In the genomic region with DNA sequence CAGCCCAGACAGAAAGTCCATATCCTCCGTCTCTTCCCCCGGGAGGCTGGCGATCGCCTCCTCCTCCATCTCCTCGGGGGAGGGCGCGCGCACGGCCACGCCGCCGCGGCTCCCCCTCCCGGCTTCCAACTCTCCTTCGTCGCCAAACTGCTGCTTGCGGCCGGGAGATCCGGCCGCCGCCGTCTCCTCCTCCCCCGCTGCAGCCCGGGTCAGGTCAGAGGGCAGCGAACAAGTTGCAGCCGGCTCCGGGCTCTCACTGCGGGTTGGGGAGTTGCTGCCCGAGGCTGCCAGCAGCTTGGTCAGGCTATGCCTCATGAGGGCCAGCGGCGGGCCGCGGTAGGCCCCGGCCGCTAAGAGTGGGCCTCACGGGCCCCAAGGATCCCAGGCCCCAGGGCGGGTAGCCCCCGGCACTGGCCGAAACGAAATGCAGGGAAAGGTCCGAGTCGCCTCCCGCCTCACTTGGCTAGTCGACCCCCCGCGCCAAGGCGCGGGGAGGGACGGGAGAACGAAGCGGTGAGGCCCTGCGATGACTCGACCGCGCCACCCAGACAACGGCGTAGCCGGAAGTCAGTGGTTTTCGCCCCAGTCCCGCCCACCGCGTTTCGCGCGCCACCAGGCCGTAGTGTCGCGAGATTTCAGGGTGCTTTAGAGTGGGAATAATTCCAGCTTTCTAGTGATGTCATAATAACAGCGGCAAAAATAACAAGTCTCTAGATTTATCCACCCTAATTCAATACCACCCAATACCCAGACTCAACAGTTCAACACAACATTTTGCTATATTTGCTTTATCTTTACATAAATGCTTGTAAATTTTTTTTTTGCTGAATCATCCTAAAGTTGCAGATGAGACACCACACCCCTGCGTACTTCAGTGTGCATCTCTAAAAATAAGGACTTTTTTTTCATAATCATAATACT, we compare ENCODE assay signal across 1 cellular context.
TF ChIP-seq lines count a peak whose summit lies in the region.

A gene with protein sequence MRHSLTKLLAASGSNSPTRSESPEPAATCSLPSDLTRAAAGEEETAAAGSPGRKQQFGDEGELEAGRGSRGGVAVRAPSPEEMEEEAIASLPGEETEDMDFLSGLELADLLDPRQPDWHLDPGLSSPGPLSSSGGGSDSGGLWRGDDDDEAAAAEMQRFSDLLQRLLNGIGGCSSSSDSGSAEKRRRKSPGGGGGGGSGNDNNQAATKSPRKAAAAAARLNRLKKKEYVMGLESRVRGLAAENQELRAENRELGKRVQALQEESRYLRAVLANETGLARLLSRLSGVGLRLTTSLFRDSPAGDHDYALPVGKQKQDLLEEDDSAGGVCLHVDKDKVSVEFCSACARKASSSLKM (minus strand): TSS at position 569 of the 921 bp plus-strand sequence. CDS start 254 bp downstream, at position 315.

TF ChIP-seq in K562, 482 proteins besides CTCF, POLR2A, EP300 and RAD21 (continued from another document and continues in another):
- TF ChIP-seq, protein P1, sequence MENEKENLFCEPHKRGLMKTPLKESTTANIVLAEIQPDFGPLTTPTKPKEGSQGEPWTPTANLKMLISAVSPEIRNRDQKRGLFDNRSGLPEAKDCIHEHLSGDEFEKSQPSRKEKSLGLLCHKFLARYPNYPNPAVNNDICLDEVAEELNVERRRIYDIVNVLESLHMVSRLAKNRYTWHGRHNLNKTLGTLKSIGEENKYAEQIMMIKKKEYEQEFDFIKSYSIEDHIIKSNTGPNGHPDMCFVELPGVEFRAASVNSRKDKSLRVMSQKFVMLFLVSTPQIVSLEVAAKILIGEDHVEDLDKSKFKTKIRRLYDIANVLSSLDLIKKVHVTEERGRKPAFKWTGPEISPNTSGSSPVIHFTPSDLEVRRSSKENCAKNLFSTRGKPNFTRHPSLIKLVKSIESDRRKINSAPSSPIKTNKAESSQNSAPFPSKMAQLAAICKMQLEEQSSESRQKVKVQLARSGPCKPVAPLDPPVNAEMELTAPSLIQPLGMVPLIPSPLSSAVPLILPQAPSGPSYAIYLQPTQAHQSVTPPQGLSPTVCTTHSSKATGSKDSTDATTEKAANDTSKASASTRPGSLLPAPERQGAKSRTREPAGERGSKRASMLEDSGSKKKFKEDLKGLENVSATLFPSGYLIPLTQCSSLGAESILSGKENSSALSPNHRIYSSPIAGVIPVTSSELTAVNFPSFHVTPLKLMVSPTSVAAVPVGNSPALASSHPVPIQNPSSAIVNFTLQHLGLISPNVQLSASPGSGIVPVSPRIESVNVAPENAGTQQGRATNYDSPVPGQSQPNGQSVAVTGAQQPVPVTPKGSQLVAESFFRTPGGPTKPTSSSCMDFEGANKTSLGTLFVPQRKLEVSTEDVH (IDR thresholded peaks at IDR 0.05; ENCODE audit: low read depth, partially characterized antibody), result peak; percentile 81
- TF ChIP-seq ASH1L (IDR thresholded peaks at IDR 0.05; ENCODE audit: borderline replicate concordance, low read depth, partially characterized antibody) (no peak), RBM17 (IDR thresholded peaks at IDR 0.05; ENCODE audit: borderline replicate concordance, low read depth, low read length) (no peak), MCM2 (IDR thresholded peaks at IDR 0.05; ENCODE audit: low read depth) (no peak), GABPB1 (CRISPR knock-in tag; IDR thresholded peaks at IDR 0.05) (peak; percentile 91), SMC3 (conservative IDR thresholded peaks at IDR 0.05; ENCODE audit: insufficient read depth, low read depth, low read length) (no peak), ELF2 (CRISPR knock-in tag; IDR thresholded peaks at IDR 0.05) (peak; percentile 89), RBBP5 (IDR thresholded peaks at IDR 0.05; ENCODE audit: borderline replicate concordance, insufficient read depth, low read length, poor library complexity, severe bottlenecking) (peak; percentile 83), ZNF124 (CRISPR knock-in tag; IDR thresholded peaks at IDR 0.05) (no peak), CAMTA2 (CRISPR knock-in tag; conservative IDR thresholded peaks at IDR 0.05) (no peak), ARNT (IDR thresholded peaks at IDR 0.05) (peak in 1 of 2 experiments; percentile 65; a peak in 1 of 4 replicates), ZSCAN29 (IDR thresholded peaks at IDR 0.05) (no peak), JUN (IDR thresholded peaks at IDR 0.05; ENCODE audit: borderline replicate concordance, low read depth, low read length) (no peak), JUN (CRISPR knock-in tag; IDR thresholded peaks at IDR 0.05; ENCODE audit: borderline replicate concordance) (0 out of 2 replicates have a peak, but pooled peaks have one; percentile 53), HIVEP1 (CRISPR knock-in tag; IDR thresholded peaks at IDR 0.05) (no peak), FOXK1 (CRISPR knock-in tag; IDR thresholded peaks at IDR 0.05; ENCODE audit: borderline replicate concordance) (no peak), KHSRP (IDR thresholded peaks at IDR 0.05) (no peak), FIP1L1 (IDR thresholded peaks at IDR 0.05; ENCODE audit: low read depth, low read length, poor library complexity, severe bottlenecking) (peak; percentile 81), CC2D1A (IDR thresholded peaks at IDR 0.05) (no peak), EHMT2 (IDR thresholded peaks at IDR 0.05) (no peak), ETV1 (tag; conservative IDR thresholded peaks at IDR 0.05; ENCODE audit: low read depth) (peak; percentile 80), ZNF311 (CRISPR knock-in tag; IDR thresholded peaks at IDR 0.05) (no peak), MECOM (CRISPR knock-in tag; IDR thresholded peaks at IDR 0.05) (no peak), ZFX (CRISPR knock-in tag; IDR thresholded peaks at IDR 0.05) (peak; percentile 100), MTF1 (CRISPR knock-in tag; IDR thresholded peaks at IDR 0.05; ENCODE audit: borderline replicate concordance) (no peak), ATF7 (IDR thresholded peaks at IDR 0.05) (peak; percentile 96), SP2 (IDR thresholded peaks at IDR 0.05; ENCODE audit: extremely low read depth, low read depth, low read length, poor library complexity, severe bottlenecking) (no peak), TAF7 (tag; IDR thresholded peaks at IDR 0.05) (peak; percentile 65; the same call in 1 of the 2 replicates)
- TF ChIP-seq, protein P2, sequence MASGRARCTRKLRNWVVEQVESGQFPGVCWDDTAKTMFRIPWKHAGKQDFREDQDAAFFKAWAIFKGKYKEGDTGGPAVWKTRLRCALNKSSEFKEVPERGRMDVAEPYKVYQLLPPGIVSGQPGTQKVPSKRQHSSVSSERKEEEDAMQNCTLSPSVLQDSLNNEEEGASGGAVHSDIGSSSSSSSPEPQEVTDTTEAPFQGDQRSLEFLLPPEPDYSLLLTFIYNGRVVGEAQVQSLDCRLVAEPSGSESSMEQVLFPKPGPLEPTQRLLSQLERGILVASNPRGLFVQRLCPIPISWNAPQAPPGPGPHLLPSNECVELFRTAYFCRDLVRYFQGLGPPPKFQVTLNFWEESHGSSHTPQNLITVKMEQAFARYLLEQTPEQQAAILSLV (tag; IDR thresholded peaks at IDR 0.05), result no peak
- TF ChIP-seq, protein P3, sequence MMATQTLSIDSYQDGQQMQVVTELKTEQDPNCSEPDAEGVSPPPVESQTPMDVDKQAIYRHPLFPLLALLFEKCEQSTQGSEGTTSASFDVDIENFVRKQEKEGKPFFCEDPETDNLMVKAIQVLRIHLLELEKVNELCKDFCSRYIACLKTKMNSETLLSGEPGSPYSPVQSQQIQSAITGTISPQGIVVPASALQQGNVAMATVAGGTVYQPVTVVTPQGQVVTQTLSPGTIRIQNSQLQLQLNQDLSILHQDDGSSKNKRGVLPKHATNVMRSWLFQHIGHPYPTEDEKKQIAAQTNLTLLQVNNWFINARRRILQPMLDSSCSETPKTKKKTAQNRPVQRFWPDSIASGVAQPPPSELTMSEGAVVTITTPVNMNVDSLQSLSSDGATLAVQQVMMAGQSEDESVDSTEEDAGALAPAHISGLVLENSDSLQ (IDR thresholded peaks at IDR 0.05), result no peak
- TF ChIP-seq, protein P4, sequence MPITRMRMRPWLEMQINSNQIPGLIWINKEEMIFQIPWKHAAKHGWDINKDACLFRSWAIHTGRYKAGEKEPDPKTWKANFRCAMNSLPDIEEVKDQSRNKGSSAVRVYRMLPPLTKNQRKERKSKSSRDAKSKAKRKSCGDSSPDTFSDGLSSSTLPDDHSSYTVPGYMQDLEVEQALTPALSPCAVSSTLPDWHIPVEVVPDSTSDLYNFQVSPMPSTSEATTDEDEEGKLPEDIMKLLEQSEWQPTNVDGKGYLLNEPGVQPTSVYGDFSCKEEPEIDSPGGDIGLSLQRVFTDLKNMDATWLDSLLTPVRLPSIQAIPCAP (CRISPR knock-in tag; IDR thresholded peaks at IDR 0.05; ENCODE audit: borderline replicate concordance), result 0 out of 2 replicates have a peak, but pooled peaks have one; percentile 55
- TF ChIP-seq, protein P5, sequence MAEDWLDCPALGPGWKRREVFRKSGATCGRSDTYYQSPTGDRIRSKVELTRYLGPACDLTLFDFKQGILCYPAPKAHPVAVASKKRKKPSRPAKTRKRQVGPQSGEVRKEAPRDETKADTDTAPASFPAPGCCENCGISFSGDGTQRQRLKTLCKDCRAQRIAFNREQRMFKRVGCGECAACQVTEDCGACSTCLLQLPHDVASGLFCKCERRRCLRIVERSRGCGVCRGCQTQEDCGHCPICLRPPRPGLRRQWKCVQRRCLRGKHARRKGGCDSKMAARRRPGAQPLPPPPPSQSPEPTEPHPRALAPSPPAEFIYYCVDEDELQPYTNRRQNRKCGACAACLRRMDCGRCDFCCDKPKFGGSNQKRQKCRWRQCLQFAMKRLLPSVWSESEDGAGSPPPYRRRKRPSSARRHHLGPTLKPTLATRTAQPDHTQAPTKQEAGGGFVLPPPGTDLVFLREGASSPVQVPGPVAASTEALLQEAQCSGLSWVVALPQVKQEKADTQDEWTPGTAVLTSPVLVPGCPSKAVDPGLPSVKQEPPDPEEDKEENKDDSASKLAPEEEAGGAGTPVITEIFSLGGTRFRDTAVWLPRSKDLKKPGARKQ (CRISPR knock-in tag; IDR thresholded peaks at IDR 0.05), result no peak
- TF ChIP-seq, protein P6, sequence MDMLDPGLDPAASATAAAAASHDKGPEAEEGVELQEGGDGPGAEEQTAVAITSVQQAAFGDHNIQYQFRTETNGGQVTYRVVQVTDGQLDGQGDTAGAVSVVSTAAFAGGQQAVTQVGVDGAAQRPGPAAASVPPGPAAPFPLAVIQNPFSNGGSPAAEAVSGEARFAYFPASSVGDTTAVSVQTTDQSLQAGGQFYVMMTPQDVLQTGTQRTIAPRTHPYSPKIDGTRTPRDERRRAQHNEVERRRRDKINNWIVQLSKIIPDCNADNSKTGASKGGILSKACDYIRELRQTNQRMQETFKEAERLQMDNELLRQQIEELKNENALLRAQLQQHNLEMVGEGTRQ (CRISPR knock-in tag; IDR thresholded peaks at IDR 0.05), result no peak
- TF ChIP-seq, protein P7, sequence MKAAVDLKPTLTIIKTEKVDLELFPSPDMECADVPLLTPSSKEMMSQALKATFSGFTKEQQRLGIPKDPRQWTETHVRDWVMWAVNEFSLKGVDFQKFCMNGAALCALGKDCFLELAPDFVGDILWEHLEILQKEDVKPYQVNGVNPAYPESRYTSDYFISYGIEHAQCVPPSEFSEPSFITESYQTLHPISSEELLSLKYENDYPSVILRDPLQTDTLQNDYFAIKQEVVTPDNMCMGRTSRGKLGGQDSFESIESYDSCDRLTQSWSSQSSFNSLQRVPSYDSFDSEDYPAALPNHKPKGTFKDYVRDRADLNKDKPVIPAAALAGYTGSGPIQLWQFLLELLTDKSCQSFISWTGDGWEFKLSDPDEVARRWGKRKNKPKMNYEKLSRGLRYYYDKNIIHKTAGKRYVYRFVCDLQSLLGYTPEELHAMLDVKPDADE (conservative IDR thresholded peaks at IDR 0.05; ENCODE audit: control insufficient read depth, low read depth, low read length), result 0 out of 2 replicates have a peak, but pooled peaks have one; percentile 29
- TF ChIP-seq, protein P8, sequence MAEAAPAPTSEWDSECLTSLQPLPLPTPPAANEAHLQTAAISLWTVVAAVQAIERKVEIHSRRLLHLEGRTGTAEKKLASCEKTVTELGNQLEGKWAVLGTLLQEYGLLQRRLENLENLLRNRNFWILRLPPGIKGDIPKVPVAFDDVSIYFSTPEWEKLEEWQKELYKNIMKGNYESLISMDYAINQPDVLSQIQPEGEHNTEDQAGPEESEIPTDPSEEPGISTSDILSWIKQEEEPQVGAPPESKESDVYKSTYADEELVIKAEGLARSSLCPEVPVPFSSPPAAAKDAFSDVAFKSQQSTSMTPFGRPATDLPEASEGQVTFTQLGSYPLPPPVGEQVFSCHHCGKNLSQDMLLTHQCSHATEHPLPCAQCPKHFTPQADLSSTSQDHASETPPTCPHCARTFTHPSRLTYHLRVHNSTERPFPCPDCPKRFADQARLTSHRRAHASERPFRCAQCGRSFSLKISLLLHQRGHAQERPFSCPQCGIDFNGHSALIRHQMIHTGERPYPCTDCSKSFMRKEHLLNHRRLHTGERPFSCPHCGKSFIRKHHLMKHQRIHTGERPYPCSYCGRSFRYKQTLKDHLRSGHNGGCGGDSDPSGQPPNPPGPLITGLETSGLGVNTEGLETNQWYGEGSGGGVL (CRISPR knock-in tag; IDR thresholded peaks at IDR 0.05), result no peak
- TF ChIP-seq, protein P9, sequence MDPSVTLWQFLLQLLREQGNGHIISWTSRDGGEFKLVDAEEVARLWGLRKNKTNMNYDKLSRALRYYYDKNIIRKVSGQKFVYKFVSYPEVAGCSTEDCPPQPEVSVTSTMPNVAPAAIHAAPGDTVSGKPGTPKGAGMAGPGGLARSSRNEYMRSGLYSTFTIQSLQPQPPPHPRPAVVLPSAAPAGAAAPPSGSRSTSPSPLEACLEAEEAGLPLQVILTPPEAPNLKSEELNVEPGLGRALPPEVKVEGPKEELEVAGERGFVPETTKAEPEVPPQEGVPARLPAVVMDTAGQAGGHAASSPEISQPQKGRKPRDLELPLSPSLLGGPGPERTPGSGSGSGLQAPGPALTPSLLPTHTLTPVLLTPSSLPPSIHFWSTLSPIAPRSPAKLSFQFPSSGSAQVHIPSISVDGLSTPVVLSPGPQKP (CRISPR knock-in tag; IDR thresholded peaks at IDR 0.05), result no peak
- TF ChIP-seq, protein P10, sequence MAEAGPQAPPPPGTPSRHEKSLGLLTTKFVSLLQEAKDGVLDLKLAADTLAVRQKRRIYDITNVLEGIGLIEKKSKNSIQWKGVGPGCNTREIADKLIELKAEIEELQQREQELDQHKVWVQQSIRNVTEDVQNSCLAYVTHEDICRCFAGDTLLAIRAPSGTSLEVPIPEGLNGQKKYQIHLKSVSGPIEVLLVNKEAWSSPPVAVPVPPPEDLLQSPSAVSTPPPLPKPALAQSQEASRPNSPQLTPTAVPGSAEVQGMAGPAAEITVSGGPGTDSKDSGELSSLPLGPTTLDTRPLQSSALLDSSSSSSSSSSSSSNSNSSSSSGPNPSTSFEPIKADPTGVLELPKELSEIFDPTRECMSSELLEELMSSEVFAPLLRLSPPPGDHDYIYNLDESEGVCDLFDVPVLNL (CRISPR knock-in tag; IDR thresholded peaks at IDR 0.05; ENCODE audit: low read depth), result no peak
- TF ChIP-seq, protein P11, sequence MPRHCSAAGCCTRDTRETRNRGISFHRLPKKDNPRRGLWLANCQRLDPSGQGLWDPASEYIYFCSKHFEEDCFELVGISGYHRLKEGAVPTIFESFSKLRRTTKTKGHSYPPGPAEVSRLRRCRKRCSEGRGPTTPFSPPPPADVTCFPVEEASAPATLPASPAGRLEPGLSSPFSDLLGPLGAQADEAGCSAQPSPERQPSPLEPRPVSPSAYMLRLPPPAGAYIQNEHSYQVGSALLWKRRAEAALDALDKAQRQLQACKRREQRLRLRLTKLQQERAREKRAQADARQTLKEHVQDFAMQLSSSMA (CRISPR knock-in tag; IDR thresholded peaks at IDR 0.05), result no peak
- TF ChIP-seq, protein P12, sequence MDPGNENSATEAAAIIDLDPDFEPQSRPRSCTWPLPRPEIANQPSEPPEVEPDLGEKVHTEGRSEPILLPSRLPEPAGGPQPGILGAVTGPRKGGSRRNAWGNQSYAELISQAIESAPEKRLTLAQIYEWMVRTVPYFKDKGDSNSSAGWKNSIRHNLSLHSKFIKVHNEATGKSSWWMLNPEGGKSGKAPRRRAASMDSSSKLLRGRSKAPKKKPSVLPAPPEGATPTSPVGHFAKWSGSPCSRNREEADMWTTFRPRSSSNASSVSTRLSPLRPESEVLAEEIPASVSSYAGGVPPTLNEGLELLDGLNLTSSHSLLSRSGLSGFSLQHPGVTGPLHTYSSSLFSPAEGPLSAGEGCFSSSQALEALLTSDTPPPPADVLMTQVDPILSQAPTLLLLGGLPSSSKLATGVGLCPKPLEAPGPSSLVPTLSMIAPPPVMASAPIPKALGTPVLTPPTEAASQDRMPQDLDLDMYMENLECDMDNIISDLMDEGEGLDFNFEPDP (CRISPR knock-in tag; IDR thresholded peaks at IDR 0.05), result no peak
